Comparison of ENCODE assay signal across 29 cellular contexts in genomic region chr10:128137877-128138276, GRCh38. TPM values are rescaled to one million over a fixed set of nuclear protein-coding genes. Genes with fewer than 3 reads are reported as not detected.
DNase-seq lines count a peak whose midpoint lies in the region; ATAC-seq, FAIRE-seq and TF ChIP-seq lines count a peak whose summit lies in the region.
"Had no signal": no experiment of that assay in that cellular context is flagged by ENCODE, and none has a peak within 500 bp of the region (broad histone marks: within the 10 kb centered on the region; RNA-seq: fewer than 3 reads in every experiment).

No MANE protein-coding gene starts in this region.

- TF ChIP-seq POLR2A in body of pancreas (IDR thresholded peaks at IDR 0.05), result no peak

- H3K9me3 ChIP-seq in astrocyte (ENCODE audit: insufficient read depth, low read depth, low read length) (no peaks in the 10 kb centered on the region), body of pancreas (no peaks in the 10 kb centered on the region)
- H3K9me3 ChIP-seq: BLaER1, right atrium auricular region, transverse colon had no signal

- no peaks in the 10 kb centered on the region for H3K79me2 ChIP-seq in astrocyte (ENCODE audit: insufficient read depth, low read length)

- ATAC-seq in HG02973 (IDR thresholded peaks at IDR 0.05; ENCODE audit: unreplicated experiment), result peak; percentile 54
- no peak for ATAC-seq in body of pancreas
- ATAC-seq in GM21367 (IDR thresholded peaks at IDR 0.05; ENCODE audit: unreplicated experiment), result no peak
- ATAC-seq: activated CD4-positive, alpha-beta T cell treated with anti-CD3 and anti-CD28 coated beads for 36 hours; GM23338; left lobe of liver; Right ventricle myocardium inferior had no signal

- DNase-seq in AG20443 (ENCODE audit: low spot score), result peak; percentile 61
- no peak for DNase-seq in GM19239 (ENCODE audit: insufficient read length, low spot score)
- DNase-seq in astrocyte (ENCODE audit: low read depth), result peak; percentile 11
- no peak for DNase-seq in DMS53 (lab: John Stamatoyannopoulos, UW)
- no peak for DNase-seq in body of pancreas
- DNase-seq in caudate nucleus (lab: John Stamatoyannopoulos, UW), result no peak
- DNase-seq: activated CD4-positive, alpha-beta T cell treated with anti-CD3 and anti-CD28 coated beads for 36 hours; activated gamma-delta T cell treated with Interleukin-2 at 50 U/mL for 16 hours; activated T-cell treated with anti-CD3 and anti-CD28 coated beads for 4 hours; DMS79; Kasumi-1; MV-4-11; NCI-H510A treated with DMSO at 0.1 percent for 48 hours; NK-92 treated with Interleukin-12 subunit alpha and Interleukin-12 subunit beta, amount 100 ng/mL, for 24 hours; PC-9; stimulated activated CD4-positive, alpha-beta T cell treated with anti-CD3 and anti-CD28 coated beads, Interleukin-4, amount 100 ng/mL, for 1 hour; transverse colon had no signal

- no peak overlapping the region for H3K4me3 ChIP-seq in astrocyte (ENCODE audit: insufficient read depth, low read depth, low read length)
- H3K4me3 ChIP-seq in body of pancreas, result no peak overlapping the region
- H3K4me3 ChIP-seq: BLaER1, GM23338, PC-9, right atrium auricular region, transverse colon had no signal

- no peaks in the 10 kb centered on the region for H3K27me3 ChIP-seq in astrocyte (ENCODE audit: insufficient read depth, low read length)
- no peaks in the 10 kb centered on the region for H3K27me3 ChIP-seq in body of pancreas
- H3K27me3 ChIP-seq: BLaER1, right atrium auricular region, transverse colon had no signal

- H3K9ac ChIP-seq in astrocyte (ENCODE audit: low read length), result no peak overlapping the region
- H3K9ac ChIP-seq: BLaER1 had no signal

- H3K4me1 Mint-ChIP-seq in astrocyte (ENCODE audit: low read depth, unreplicated experiment), result no peaks in the 10 kb centered on the region
- H3K4me1 Mint-ChIP-seq: activated CD4-positive, alpha-beta T cell treated with anti-CD3 and anti-CD28 coated beads for 36 hours; brain; memory B cell had no signal

- peaks cover 5% of the 10 kb centered on the region for H3K27me3 Mint-ChIP-seq in astrocyte (ENCODE audit: low read depth, unreplicated experiment)
- H3K27me3 Mint-ChIP-seq: activated CD4-positive, alpha-beta T cell treated with anti-CD3 and anti-CD28 coated beads for 36 hours had no signal

- H3K4me2 ChIP-seq in astrocyte (ENCODE audit: low read length), result no peak overlapping the region
- H3K4me2 ChIP-seq: BLaER1, GM23338, PC-9 had no signal

- no peak overlapping the region for H3K4me3 Mint-ChIP-seq in astrocyte (ENCODE audit: unreplicated experiment)
- H3K4me3 Mint-ChIP-seq: activated CD4-positive, alpha-beta T cell treated with anti-CD3 and anti-CD28 coated beads for 36 hours; brain; GM23338; memory B cell; neural crest cell had no signal

- H2AFZ ChIP-seq in astrocyte (ENCODE audit: low read depth, low read length), result no peak overlapping the region
- H2AFZ ChIP-seq: GM23338, PC-9 had no signal

- no peaks in the 10 kb centered on the region for H3K9me3 Mint-ChIP-seq in astrocyte (ENCODE audit: unreplicated experiment)
- H3K9me3 Mint-ChIP-seq: brain, GM23338, memory B cell, neural crest cell had no signal

- H3K4me1 ChIP-seq in astrocyte (ENCODE audit: insufficient read depth, low read length) (no peaks in the 10 kb centered on the region), body of pancreas (no peaks in the 10 kb centered on the region)
- H3K4me1 ChIP-seq: BLaER1, right atrium auricular region, transverse colon had no signal

- H3K36me3 Mint-ChIP-seq in astrocyte (ENCODE audit: low read depth, unreplicated experiment), result no peaks in the 10 kb centered on the region
- H3K36me3 Mint-ChIP-seq: brain, memory B cell had no signal

- intact Hi-C loops in body of pancreas (cut with DNase I), result no loop called here

- H4K20me1 ChIP-seq in astrocyte (ENCODE audit: insufficient read depth, low read length), result no peaks in the 10 kb centered on the region
- H4K20me1 ChIP-seq: BLaER1 had no signal

- no peak for TF ChIP-seq CTCF in astrocyte (IDR thresholded peaks at IDR 0.05; ENCODE audit: insufficient read depth, low read depth, low read length)
- no peak for TF ChIP-seq CTCF in body of pancreas (IDR thresholded peaks at IDR 0.05)

- FAIRE-seq in GM19239 (lab: Jason Lieb, UNC), result peak; percentile 44
- no peak for FAIRE-seq in astrocyte (lab: Jason Lieb, UNC)
- FAIRE-seq: endothelial cell of umbilical vein had no signal

- no peaks in the 10 kb centered on the region for H3K36me3 ChIP-seq in astrocyte (ENCODE audit: insufficient read depth, low read length)
- H3K36me3 ChIP-seq in body of pancreas (replicated peaks in 1 of 2; ENCODE audit: insufficient read depth in 1 of 2, low read depth in 2 of 2), result no peaks in the 10 kb centered on the region
- H3K36me3 ChIP-seq: BLaER1, right atrium auricular region, transverse colon had no signal

- H3K27ac Mint-ChIP-seq in astrocyte (ENCODE audit: unreplicated experiment), result no peak overlapping the region
- H3K27ac Mint-ChIP-seq: activated CD4-positive, alpha-beta T cell treated with anti-CD3 and anti-CD28 coated beads for 36 hours; brain; GM23338; memory B cell had no signal

- WGBS in body of pancreas, 2 donors, result 26 to 39% methylated on average over 1 of the region's 1 CpG

- H3K27ac ChIP-seq in astrocyte (ENCODE audit: low read depth, low read length) (no peak overlapping the region), body of pancreas (no peak overlapping the region), caudate nucleus (ENCODE audit: low read depth, low read length) (no peak overlapping the region)
- H3K27ac ChIP-seq: BLaER1, HL-60, PC-9, right atrium auricular region, transverse colon had no signal

RNA-seq across cellular contexts. Expression of gene MKI67, which starts 11.7 kb away (rescaled TPM):
- total RNA-seq in astrocyte (2.6 and 4.6 TPM in 2 replicates), body of pancreas (under 1 TPM; under 0.01 to 0.33 TPM)

Comparison
In these comparisons a context has a peak if more than half of its experiments do, and no peak if none do; other contexts are left out.
1. DNase-seq: peak in AG20443 (single experiment) and astrocyte (single experiment); none in GM19239 (single experiment), DMS53 (single experiment), body of pancreas (0 of 4) and caudate nucleus (0 of 61).